ENCODE assay signal across 11 cellular contexts in genomic region chr16:2460916-2461315, GRCh38. TPM values are rescaled to one million over a fixed set of nuclear protein-coding genes. Genes with fewer than 3 reads are reported as not detected.
DNase-seq lines count a peak whose midpoint lies in the region; ATAC-seq and TF ChIP-seq lines count a peak whose summit lies in the region.
"Had no signal": no experiment of that assay in that cellular context is flagged by ENCODE, and none has a peak within 500 bp of the region (broad histone marks: within the 10 kb centered on the region; RNA-seq: fewer than 3 reads in every experiment).

No MANE protein-coding gene starts in this region.

- WGBS in GM23248 (ENCODE audit: low coverage in 1 of 2, low lambda C conversion rate in 2 of 2, missing lambda C conversion rate in 2 of 2), 2 experiments = 77 to 96% methylated on average over 9 to 13 of the region's 13 CpGs

- intact Hi-C loops in A673 (cut with micrococcal nuclease; ENCODE audit: unreplicated experiment) = no loop called here

- in situ Hi-C loops in GM23248 (cut with MboI) = no loop called here

- no peaks in the 10 kb centered on the region for H3K79me2 ChIP-seq in GM23248 (ENCODE audit: insufficient read depth)

- no peaks in the 10 kb centered on the region for H3F3A ChIP-seq in GM23248 (ENCODE audit: insufficient read depth)

- H3K36me3 ChIP-seq in A673 (ENCODE audit: insufficient read depth, low read length, poor library complexity, severe bottlenecking) (peaks cover 38% of the 10 kb centered on the region), GM23248 (ENCODE audit: low read depth) (no peaks in the 10 kb centered on the region)
- no peaks in the 10 kb centered on the region for H3K36me3 ChIP-seq in CD8-positive, alpha-beta memory T cell (ENCODE audit: insufficient read depth, low read length)

- TF ChIP-seq CTCF in A673 (conservative IDR thresholded peaks at IDR 0.05; ENCODE audit: low read depth, low read length) = no peak

- CTCF ChIA-PET in A673 (lab: Charles Lee) = no interaction called here
- CTCF ChIA-PET in T-cell (lab: Charles Lee) = no interaction called here
- CTCF ChIA-PET in CD8-positive, alpha-beta memory T cell (lab: Charles Lee) = interaction anchor here (1.8 kb wide), 1 partner anchor 14 kb away, joined by 7 read pairs; the partner anchor contains the start of gene TBC1D24

- H3K9ac ChIP-seq in GM23248 = peak overlapping the region; percentile 76; the same call in 1 of the 2 replicates

- no peaks in the 10 kb centered on the region for H3K27me3 Mint-ChIP-seq in T-cell
- no peaks in the 10 kb centered on the region for H3K27me3 Mint-ChIP-seq in CD8-positive, alpha-beta memory T cell

- POLR2A ChIA-PET in A673 (lab: Charles Lee; ENCODE audit: low non-redundant PET) (no interaction called here), T-cell (lab: Charles Lee) (no interaction called here)
- POLR2A ChIA-PET in CD8-positive, alpha-beta memory T cell (lab: Charles Lee) = interaction anchor here (0.6 kb wide), 1 partner anchor 899 kb away, joined by 3 read pairs; no protein-coding TSS in a partner anchor

- H3K36me3 Mint-ChIP-seq in T-cell = peaks cover 3% of the 10 kb centered on the region
- H3K36me3 Mint-ChIP-seq in CD8-positive, alpha-beta memory T cell = no peaks in the 10 kb centered on the region

- BruUV-seq in A673 (replicated peaks; lab: Mats Ljungman, UMichigan) = no TSS peak

- H4K20me1 ChIP-seq in GM23248 (ENCODE audit: insufficient read depth) = no peaks in the 10 kb centered on the region

- H3K9me3 ChIP-seq in A673 (ENCODE audit: low read depth, low read length, poor library complexity, severe bottlenecking) (no peaks in the 10 kb centered on the region), GM23248 (ENCODE audit: low read depth) (no peaks in the 10 kb centered on the region)
- H3K9me3 ChIP-seq in CD8-positive, alpha-beta memory T cell (ENCODE audit: low read length) = no peaks in the 10 kb centered on the region

- peak overlapping the region in 2 of 3 donors; percentile 7 to 21 for H3K4me3 Mint-ChIP-seq in T-cell
- H3K4me3 Mint-ChIP-seq in CD8-positive, alpha-beta memory T cell = peak overlapping the region in 3 of 7 donors; percentile 19 to 27 (median 22)

- no peaks in the 10 kb centered on the region for H3K9me3 Mint-ChIP-seq in T-cell
- no peaks in the 10 kb centered on the region for H3K9me3 Mint-ChIP-seq in CD8-positive, alpha-beta memory T cell

- H3K4me3 ChIP-seq in A673 (ENCODE audit: low read depth, low read length, poor library complexity, severe bottlenecking) (peak overlapping the region; percentile 71), GM23248 (peak overlapping the region; percentile 78; the same call in 1 of the 2 replicates), iPS-11a (ENCODE audit: low read depth, low read length) (peak overlapping the region; percentile 57)
- no peak overlapping the region for H3K4me3 ChIP-seq in CD8-positive, alpha-beta memory T cell (ENCODE audit: low read length)

- DNase-seq in A673 (ENCODE audit: low spot score) (no peak), GM23248 (no peak), T-cell (no peak), NCI-H2107 (lab: John Stamatoyannopoulos, UW) (no peak), NAMALWA (ENCODE audit: low spot score) (no peak)
- no peak for DNase-seq in CD8-positive, alpha-beta memory T cell
- DNase-seq: left ventricle myocardium superior; NCI-H2227 treated with DMSO at 0.1 percent for 48 hours; stimulated activated CD8-positive, alpha-beta memory T cell treated with anti-CD3 and anti-CD28 coated beads, Interleukin-4, amount 100 ng/mL, for 48 hours had no signal

- peak overlapping the region; percentile 83 for H3K4me2 ChIP-seq in GM23248 (ENCODE audit: unreplicated experiment)

- no peak overlapping the region for H3K27ac Mint-ChIP-seq in T-cell
- H3K27ac Mint-ChIP-seq in CD8-positive, alpha-beta memory T cell = no peak overlapping the region

- H3K27ac ChIP-seq in A673 (ENCODE audit: low read depth, low read length, poor library complexity, severe bottlenecking) = peak overlapping the region; percentile 81
- H3K27ac ChIP-seq in GM23248 = no peak overlapping the region
- no peak overlapping the region for H3K27ac ChIP-seq in CD8-positive, alpha-beta memory T cell (ENCODE audit: low read depth, low read length)

- ATAC-seq in T-cell (replicated peaks in 1 of 4) = no peak
- no peak for ATAC-seq in activated CD4-positive, CD25-positive, alpha-beta regulatory T cell treated with anti-CD3 and anti-CD28 coated beads, Interleukin-2, amount 50 U/mL, for 24 hours

- no peaks in the 10 kb centered on the region for H3K9me2 ChIP-seq in GM23248 (ENCODE audit: insufficient read depth)

- H3K4me1 ChIP-seq in A673 (ENCODE audit: insufficient read depth, low read length, poor library complexity, severe bottlenecking) (peaks cover 14% of the 10 kb centered on the region), GM23248 (ENCODE audit: insufficient read depth) (no peaks in the 10 kb centered on the region)
- peaks cover 11% of the 10 kb centered on the region for H3K4me1 ChIP-seq in CD8-positive, alpha-beta memory T cell (ENCODE audit: insufficient read depth, low read length)

- H3K27me3 ChIP-seq in A673 (replicated peaks; ENCODE audit: insufficient read depth, low read depth, low read length, poor library complexity) (no peaks in the 10 kb centered on the region), GM23248 (replicated peaks; ENCODE audit: insufficient read depth) (no peaks in the 10 kb centered on the region)
- no peaks in the 10 kb centered on the region for H3K27me3 ChIP-seq in CD8-positive, alpha-beta memory T cell (ENCODE audit: insufficient read depth, low read length, poor library complexity, severe bottlenecking)

- H3K4me1 Mint-ChIP-seq in T-cell = peaks cover 5 to 6% (median 5%) of the 10 kb centered on the region in 3 donors
- H3K4me1 Mint-ChIP-seq in CD8-positive, alpha-beta memory T cell = peaks cover 4 to 10% (median 5%) of the 10 kb centered on the region in 3 donors

- H2AFZ ChIP-seq in GM23248 = no peak overlapping the region

RNA-seq across cellular contexts. Expression of gene TEDC2, which starts 1.0 kb away (rescaled TPM):
- total RNA-seq in A673 (2021) (48.5 and 51.9 TPM in 2 replicates), T-cell (1 to 10 TPM in 2 of 5 donors, under 1 TPM in 3; 0.85 to 1.8 (median 0.93) TPM)
- 6.8 and 8.3 TPM in 2 replicates for total RNA-seq in GM23248 (2014; rRNA removed; shearing (Covaris generic))
- 4.2 and 4.8 TPM in 2 replicates for polyA plus RNA-seq in GM23248 (2016; fragmentation: Nextera tagmentation; extraction: Ambion mirVana)
- 10 to 100 TPM; 32.1 to 34.2 TPM for total RNA-seq in CD8-positive, alpha-beta memory T cell
- polyA plus RNA-seq in CD8-positive, alpha-beta memory T cell = 0.56 TPM

RNA-seq across cellular contexts. Expression of gene NTN3, which starts 10.2 kb away (rescaled TPM):
- total RNA-seq in A673 (2021) = 1.6 and 2.9 TPM in 2 replicates
- total RNA-seq in GM23248 (2014; rRNA removed; shearing (Covaris generic)) = 1.8 TPM in 1 of 2 replicates, not detected in the other
- not detected in 2 replicates for polyA plus RNA-seq in GM23248 (2016; fragmentation: Nextera tagmentation; extraction: Ambion mirVana)
- total RNA-seq in T-cell = not detected
- total RNA-seq in CD8-positive, alpha-beta memory T cell = not detected
- polyA plus RNA-seq in CD8-positive, alpha-beta memory T cell = not detected

RNA-seq across cellular contexts. Expression of gene TBC1D24, which starts 14.0 kb away (rescaled TPM):
- total RNA-seq in A673 (2021) (24.2 and 27.1 TPM in 2 replicates), T-cell (10 to 100 TPM in 3 of 5 donors, 1 to 10 TPM in 2; 8.3 to 22.2 (median 10.7) TPM)
- 17.8 and 18.7 TPM in 2 replicates for total RNA-seq in GM23248 (2014; rRNA removed; shearing (Covaris generic))
- polyA plus RNA-seq in GM23248 (2016; fragmentation: Nextera tagmentation; extraction: Ambion mirVana) = 9.3 and 10.1 TPM in 2 replicates
- 10 to 100 TPM; 28.3 to 32.7 TPM for total RNA-seq in CD8-positive, alpha-beta memory T cell
- 3.5 TPM for polyA plus RNA-seq in CD8-positive, alpha-beta memory T cell

RNA-seq across cellular contexts. Expression of gene CCNF, which starts 31.7 kb away (rescaled TPM):
- total RNA-seq in A673 (2021) = 71.7 and 76.1 TPM in 2 replicates
- 11.5 and 15.7 TPM in 2 replicates for total RNA-seq in GM23248 (2014; rRNA removed; shearing (Covaris generic))
- 9.3 and 10.5 TPM in 2 replicates for polyA plus RNA-seq in GM23248 (2016; fragmentation: Nextera tagmentation; extraction: Ambion mirVana)
- 1 to 10 TPM; 3.5 to 5.1 (median 4.0) TPM for total RNA-seq in T-cell
- 10 to 100 TPM; 30.5 to 30.8 TPM for total RNA-seq in CD8-positive, alpha-beta memory T cell
- polyA plus RNA-seq in CD8-positive, alpha-beta memory T cell = 2.6 TPM

RNA-seq across cellular contexts. Expression of gene ATP6V0C, which starts 52.8 kb away (rescaled TPM):
- 231 and 252 TPM in 2 replicates for total RNA-seq in A673 (2021)
- 43.2 and 44.9 TPM in 2 replicates for total RNA-seq in GM23248 (2014; rRNA removed; shearing (Covaris generic))
- 186 and 197 TPM in 2 replicates for polyA plus RNA-seq in GM23248 (2016; fragmentation: Nextera tagmentation; extraction: Ambion mirVana)
- total RNA-seq in T-cell = 100 to 1,000 TPM; 122 to 161 (median 128) TPM
- 100 to 1,000 TPM; 154 to 157 TPM for total RNA-seq in CD8-positive, alpha-beta memory T cell
- 101 TPM for polyA plus RNA-seq in CD8-positive, alpha-beta memory T cell
